ENCODE assay signal across 1 cellular context in genomic region chr4:186159613-186160012, GRCh38.
TF ChIP-seq lines count a peak whose summit lies in the region.

No MANE protein-coding gene starts in this region.

TF ChIP-seq in GM12878, 131 proteins besides CTCF, POLR2A, EP300 and RAD21:
- no peak for TF ChIP-seq REST (IDR thresholded peaks at IDR 0.05; ENCODE audit: low read depth, low read length)
- no peak for TF ChIP-seq RB1 (IDR thresholded peaks at IDR 0.05; ENCODE audit: borderline replicate concordance)
- no peak for TF ChIP-seq IKZF1 (conservative IDR thresholded peaks at IDR 0.05)
- no peak for TF ChIP-seq MLLT1 (IDR thresholded peaks at IDR 0.05)
- no peak for TF ChIP-seq CUX1 (IDR thresholded peaks at IDR 0.05; ENCODE audit: insufficient replicate concordance, low read depth, low read length)
- no peak for TF ChIP-seq RELA (IDR thresholded peaks at IDR 0.05; ENCODE audit: borderline replicate concordance, partially characterized antibody)
- TF ChIP-seq ZNF274 (IDR thresholded peaks at IDR 0.05; ENCODE audit: insufficient read depth, insufficient read length), result no peak
- no peak for TF ChIP-seq BMI1 (IDR thresholded peaks at IDR 0.05; ENCODE audit: borderline replicate concordance)
- no peak for TF ChIP-seq MTA3 (IDR thresholded peaks at IDR 0.05; ENCODE audit: borderline replicate concordance, low read length)
- TF ChIP-seq, protein P1, sequence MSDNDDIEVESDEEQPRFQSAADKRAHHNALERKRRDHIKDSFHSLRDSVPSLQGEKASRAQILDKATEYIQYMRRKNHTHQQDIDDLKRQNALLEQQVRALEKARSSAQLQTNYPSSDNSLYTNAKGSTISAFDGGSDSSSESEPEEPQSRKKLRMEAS (IDR thresholded peaks at IDR 0.05; ENCODE audit: low read depth, low read length), result no peak
- no peak for TF ChIP-seq TCF7 (IDR thresholded peaks at IDR 0.05; ENCODE audit: borderline replicate concordance)
- no peak for TF ChIP-seq RAD51 (IDR thresholded peaks at IDR 0.05)
- no peak for TF ChIP-seq CREM (IDR thresholded peaks at IDR 0.05; ENCODE audit: low read depth)
- no peak for TF ChIP-seq EED (IDR thresholded peaks at IDR 0.05; ENCODE audit: low read depth)
- no peak for TF ChIP-seq TBL1XR1 (IDR thresholded peaks at IDR 0.05; ENCODE audit: low read depth, low read length)
- TF ChIP-seq CHD4 (IDR thresholded peaks at IDR 0.05), result no peak
- TF ChIP-seq, protein P2, sequence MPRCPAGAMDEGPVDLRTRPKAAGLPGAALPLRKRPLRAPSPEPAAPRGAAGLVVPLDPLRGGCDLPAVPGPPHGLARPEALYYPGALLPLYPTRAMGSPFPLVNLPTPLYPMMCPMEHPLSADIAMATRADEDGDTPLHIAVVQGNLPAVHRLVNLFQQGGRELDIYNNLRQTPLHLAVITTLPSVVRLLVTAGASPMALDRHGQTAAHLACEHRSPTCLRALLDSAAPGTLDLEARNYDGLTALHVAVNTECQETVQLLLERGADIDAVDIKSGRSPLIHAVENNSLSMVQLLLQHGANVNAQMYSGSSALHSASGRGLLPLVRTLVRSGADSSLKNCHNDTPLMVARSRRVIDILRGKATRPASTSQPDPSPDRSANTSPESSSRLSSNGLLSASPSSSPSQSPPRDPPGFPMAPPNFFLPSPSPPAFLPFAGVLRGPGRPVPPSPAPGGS (IDR thresholded peaks at IDR 0.05; ENCODE audit: borderline replicate concordance, insufficient read depth, low read depth, low read length, poor library complexity, severe bottlenecking), result no peak
- no peak for TF ChIP-seq STAT3 (IDR thresholded peaks at IDR 0.05; ENCODE audit: low read depth, low read length)
- TF ChIP-seq SUZ12 (IDR thresholded peaks at IDR 0.05; ENCODE audit: unreplicated experiment), result no peak
